Comparison of ENCODE assay signal across 14 cellular contexts in the genomic region with DNA sequence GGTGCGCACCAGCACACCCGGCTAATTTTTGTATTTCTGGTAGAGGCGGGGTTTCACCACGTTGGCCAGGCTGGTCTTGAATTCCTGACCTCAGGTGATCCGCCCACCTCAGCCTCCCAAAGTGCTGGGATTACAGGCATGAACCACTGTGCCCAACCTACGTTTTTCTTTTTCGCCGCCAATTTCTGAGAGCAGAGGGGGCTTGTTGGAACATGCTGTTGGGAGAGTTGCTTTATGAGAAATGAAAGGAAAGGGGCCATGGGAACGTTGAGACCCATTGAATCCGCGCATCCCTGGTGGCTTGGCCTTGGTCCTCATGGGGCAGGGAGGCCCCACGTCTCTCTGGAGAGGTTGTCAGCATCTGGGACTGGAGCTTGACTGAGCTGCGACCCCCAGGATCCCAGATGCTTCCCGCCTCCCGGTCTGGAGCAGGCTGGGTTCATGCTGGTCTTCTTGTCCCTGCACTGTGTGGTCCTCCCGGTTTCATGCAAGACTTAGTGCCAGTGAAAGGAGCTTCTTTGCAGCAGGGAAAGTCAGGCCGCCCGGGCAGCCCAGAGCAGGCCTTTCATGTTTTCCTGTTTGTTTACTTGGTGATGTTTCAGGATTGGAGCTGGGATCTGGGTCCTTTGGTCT. TPM values are rescaled to one million over a fixed set of nuclear protein-coding genes. Genes with fewer than 3 reads are reported as not detected.
DNase-seq lines count a peak whose midpoint lies in the region; ATAC-seq and TF ChIP-seq lines count a peak whose summit lies in the region.
"Had no signal": no experiment of that assay in that cellular context is flagged by ENCODE, and none has a peak within 500 bp of the region (broad histone marks: within the 10 kb centered on the region; RNA-seq: fewer than 3 reads in every experiment).

No MANE protein-coding gene starts in this region.

- no peak overlapping the region for H3K4me3 Mint-ChIP-seq in stimulated activated effector memory CD8-positive, alpha-beta T cell treated with anti-CD3 and anti-CD28 coated beads, Interleukin-12 subunit alpha, Interleukin-12 subunit beta, amount 100 ng/mL, for 72 hours

- H3K4me1 ChIP-seq in esophagus muscularis mucosa, result peaks cover 20 to 94% (median 73%) of the 10 kb centered on the region in 4 donors
- H3K4me1 ChIP-seq in sigmoid colon, result peaks cover 0 to 60% (median 57%) of the 10 kb centered on the region in 4 donors

- no peak for TF ChIP-seq CTCF in esophagus muscularis mucosa (IDR thresholded peaks at IDR 0.05)
- no peak for TF ChIP-seq CTCF in sigmoid colon (IDR thresholded peaks at IDR 0.05)
- TF ChIP-seq CTCF in coronary artery (IDR thresholded peaks at IDR 0.05), result no peak

- H3K27ac ChIP-seq in esophagus muscularis mucosa (replicated peaks in 1 of 4) (peak overlapping the region; percentile 64 to 97 (median 95)), sigmoid colon (peak overlapping the region; percentile 44 to 100 (median 83)), coronary artery (no peak overlapping the region)

- H3K4me3 ChIP-seq in esophagus muscularis mucosa (no peak overlapping the region), sigmoid colon (no peak overlapping the region), coronary artery (no peak overlapping the region)
- H3K4me3 ChIP-seq: GM12878, lung had no signal

- H3K9me3 ChIP-seq in esophagus muscularis mucosa (no peaks in the 10 kb centered on the region), sigmoid colon (no peaks in the 10 kb centered on the region)

- H3K4me1 Mint-ChIP-seq in stimulated activated effector memory CD8-positive, alpha-beta T cell treated with anti-CD3 and anti-CD28 coated beads, Interleukin-12 subunit alpha, Interleukin-12 subunit beta, amount 100 ng/mL, for 72 hours, result no peaks in the 10 kb centered on the region

- no peak for TF ChIP-seq EP300 in esophagus muscularis mucosa (IDR thresholded peaks at IDR 0.05)
- TF ChIP-seq EP300 in sigmoid colon (IDR thresholded peaks at IDR 0.05), result no peak

- H3K36me3 ChIP-seq in esophagus muscularis mucosa (peaks cover 39 to 94% (median 67%) of the 10 kb centered on the region in 4 donors), sigmoid colon (peaks cover 39 to 90% (median 51%) of the 10 kb centered on the region in 4 donors)

- TF ChIP-seq POLR2A in esophagus muscularis mucosa (IDR thresholded peaks at IDR 0.05; ENCODE audit: low read depth) (no peak), sigmoid colon (IDR thresholded peaks at IDR 0.05) (no peak)

- ATAC-seq in stimulated activated effector memory CD8-positive, alpha-beta T cell treated with anti-CD3 and anti-CD28 coated beads, Interleukin-12 subunit alpha, Interleukin-12 subunit beta, amount 100 ng/mL, for 72 hours, result no peak
- ATAC-seq: GM12878 had no signal

- no peaks in the 10 kb centered on the region for H3K9me3 Mint-ChIP-seq in stimulated activated effector memory CD8-positive, alpha-beta T cell treated with anti-CD3 and anti-CD28 coated beads, Interleukin-12 subunit alpha, Interleukin-12 subunit beta, amount 100 ng/mL, for 72 hours

- no peaks in the 10 kb centered on the region for H3K27me3 ChIP-seq in esophagus muscularis mucosa
- no peaks in the 10 kb centered on the region for H3K27me3 ChIP-seq in sigmoid colon

- H3K27ac Mint-ChIP-seq in stimulated activated effector memory CD8-positive, alpha-beta T cell treated with anti-CD3 and anti-CD28 coated beads, Interleukin-12 subunit alpha, Interleukin-12 subunit beta, amount 100 ng/mL, for 72 hours, result no peak overlapping the region

- DNase-seq in DMS153 (lab: John Stamatoyannopoulos, UW) (peak; percentile 23), DMS153 treated with DMSO at 0.1 percent for 48 hours (lab: John Stamatoyannopoulos, UW; ENCODE audit: unreplicated experiment) (no peak), NCI-H146 (lab: John Stamatoyannopoulos, UW) (peak; percentile 47), esophagus muscularis mucosa (ENCODE audit: extremely low spot score) (no peak), sigmoid colon (no peak), GDM1 (lab: John Stamatoyannopoulos, UW) (no peak), coronary artery (ENCODE audit: low spot score) (no peak)
- DNase-seq in stimulated activated effector memory CD8-positive, alpha-beta T cell treated with anti-CD3 and anti-CD28 coated beads, Interleukin-12 subunit alpha, Interleukin-12 subunit beta, amount 100 ng/mL, for 72 hours (ENCODE audit: low spot score in 2 of 2), result no peak
- DNase-seq: amygdala; NCI-H1092; stimulated activated CD4-positive, alpha-beta T cell treated with anti-CD3 and anti-CD28 coated beads, Interleukin-2, amount 100 ng/mL, for 48 hours; stimulated activated naive CD4-positive, alpha-beta T cell treated with Interleukin-2 at 50 U/mL for 16 hours had no signal

- H3K36me3 Mint-ChIP-seq in stimulated activated effector memory CD8-positive, alpha-beta T cell treated with anti-CD3 and anti-CD28 coated beads, Interleukin-12 subunit alpha, Interleukin-12 subunit beta, amount 100 ng/mL, for 72 hours, result no peaks in the 10 kb centered on the region

- WGBS in esophagus muscularis mucosa, result 79% methylated on average over 13 of the region's 18 CpGs
- 58 to 75% methylated on average over 18 of the region's 18 CpGs for WGBS in sigmoid colon, 2 donors

- intact Hi-C loops in esophagus muscularis mucosa (cut with DNase I) (no loop called here), sigmoid colon (cut with DNase I) (no loop called here)

RNA-seq across cellular contexts. Expression of a gene that starts 22.8 kb away (rescaled TPM):
- total RNA-seq in esophagus muscularis mucosa (100 to 1,000 TPM; 230 to 568 (median 289) TPM), sigmoid colon (100 to 1,000 TPM; 140 to 545 (median 260) TPM)
- polyA plus RNA-seq in sigmoid colon, result 10 to 100 TPM in 1 of 3 donors, 1 to 10 TPM in 2; 3.0 to 27.3 (median 6.0) TPM

Comparison
In these comparisons a context has a peak if more than half of its experiments do, and no peak if none do; other contexts are left out.
1. DNase-seq: peak in DMS153 (single experiment) and NCI-H146 (single experiment); none in DMS153 treated with DMSO at 0.1 percent for 48 hours (single experiment), esophagus muscularis mucosa (single experiment), sigmoid colon (single experiment), GDM1 (single experiment), stimulated activated effector memory CD8-positive, alpha-beta T cell treated with anti-CD3 and anti-CD28 coated beads, Interleukin-12 subunit alpha, Interleukin-12 subunit beta, amount 100 ng/mL, for 72 hours (0 of 2) and coronary artery (single experiment).
2. H3K27ac ChIP-seq: peak in esophagus muscularis mucosa (4 of 4) and sigmoid colon (4 of 4); none in coronary artery (0 of 2).